8 cellular contexts compared by ENCODE assay signal in the genomic region with DNA sequence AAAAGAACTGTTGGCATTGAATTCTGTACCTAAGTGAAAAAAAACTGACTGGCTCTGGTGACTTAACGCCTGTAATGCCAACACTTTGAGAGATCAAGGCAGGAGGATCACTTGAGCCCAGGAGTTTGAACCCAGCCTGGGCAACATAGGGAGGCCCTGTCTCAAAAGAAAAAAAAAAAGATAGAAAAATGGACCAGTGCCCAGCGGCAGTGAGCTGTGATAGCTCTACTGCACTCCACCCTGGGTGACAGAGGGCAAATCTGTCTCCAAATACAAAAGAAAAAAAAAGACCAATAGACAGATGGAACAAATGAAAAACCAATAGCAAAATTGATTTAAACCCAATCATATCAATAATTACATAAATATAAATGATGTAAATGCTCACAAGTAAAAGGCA. TPM values are rescaled to one million over a fixed set of nuclear protein-coding genes. Genes with fewer than 3 reads are reported as not detected.
DNase-seq lines count a peak whose midpoint lies in the region; ATAC-seq and TF ChIP-seq lines count a peak whose summit lies in the region.
"Had no signal": no experiment of that assay in that cellular context is flagged by ENCODE, and none has a peak within 500 bp of the region (broad histone marks: within the 10 kb centered on the region; RNA-seq: fewer than 3 reads in every experiment).

No MANE protein-coding gene starts in this region.

- WGBS in endodermal cell (ENCODE audit: insufficient coverage in 1 of 2, insufficient read length in 1 of 2), 2 experiments, result 44 to 76% methylated on average over 1 to 2 of the region's 2 CpGs

- in situ Hi-C loops in Panc1 (cut with HindIII; ENCODE audit: low pct_unique_long_range_greater_than_20kb, low sequenced_read_pairs), result no loop called here

- H3K4me3 Mint-ChIP-seq in endodermal cell (peak overlapping the region; percentile 40), progenitor cell of endocrine pancreas (ENCODE audit: low read depth) (peak overlapping the region; percentile 53)

- no peaks in the 10 kb centered on the region for H3K27me3 ChIP-seq in Panc1 (ENCODE audit: control insufficient read depth, insufficient read depth, low read length)
- peaks cover 28% of the 10 kb centered on the region for H3K27me3 ChIP-seq in endodermal cell (ENCODE audit: control insufficient read depth, insufficient read depth, low read length, poor library complexity, severe bottlenecking)

- H3K4me1 ChIP-seq in Panc1 (ENCODE audit: control insufficient read depth, insufficient read depth, low read length) (peaks cover 5% of the 10 kb centered on the region; the same call in 1 of the 2 replicates), endodermal cell (ENCODE audit: control insufficient read depth, insufficient read depth, low read length) (no peaks in the 10 kb centered on the region)

- DNase-seq in Panc1 (ENCODE audit: low read depth, low spot score) (no peak), endodermal cell (no peak), progenitor cell of endocrine pancreas (ENCODE audit: low spot score, unreplicated experiment) (no peak), NCI-H1436 (lab: John Stamatoyannopoulos, UW) (no peak)
- DNase-seq: OCI-M1 had no signal

- peaks cover 40% of the 10 kb centered on the region for H3K27me3 Mint-ChIP-seq in endodermal cell (ENCODE audit: insufficient read depth)
- H3K27me3 Mint-ChIP-seq in progenitor cell of endocrine pancreas, result peaks cover 26% of the 10 kb centered on the region

- H3K9me3 ChIP-seq in Panc1 (ENCODE audit: control insufficient read depth, insufficient read depth, low read depth, low read length) (no peaks in the 10 kb centered on the region), endodermal cell (ENCODE audit: control insufficient read depth, low read length) (peaks cover 26% of the 10 kb centered on the region)

- CTCF ChIA-PET in Panc1 (lab: Charles Lee), result no interaction called here

- H3K27ac ChIP-seq in Panc1 (ENCODE audit: low read length), result peak overlapping the region; percentile 40; the same call in 1 of the 2 replicates
- no peak overlapping the region for H3K27ac ChIP-seq in endodermal cell (ENCODE audit: low read depth, low read length)
- H3K27ac ChIP-seq: neutrophil had no signal

- H3K9me3 Mint-ChIP-seq in endodermal cell (peaks cover 19% of the 10 kb centered on the region), progenitor cell of endocrine pancreas (ENCODE audit: low read depth) (peaks cover 5% of the 10 kb centered on the region)

- H3K36me3 Mint-ChIP-seq in endodermal cell (ENCODE audit: low read depth) (peaks cover 5% of the 10 kb centered on the region), progenitor cell of endocrine pancreas (ENCODE audit: insufficient read depth) (peaks cover 13% of the 10 kb centered on the region)

- ATAC-seq in Panc1, result no peak
- ATAC-seq in GM18867 (IDR thresholded peaks at IDR 0.05; ENCODE audit: unreplicated experiment), result no peak
- no peak for ATAC-seq in HG03439 (IDR thresholded peaks at IDR 0.05; ENCODE audit: unreplicated experiment)

- TF ChIP-seq CTCF in Panc1 (IDR thresholded peaks at IDR 0.05) (no peak), endodermal cell (conservative IDR thresholded peaks at IDR 0.05) (no peak), progenitor cell of endocrine pancreas (IDR thresholded peaks at IDR 0.05; ENCODE audit: unreplicated experiment) (no peak)

- BruUV-seq in Panc1 (replicated peaks; lab: Mats Ljungman, UMichigan), result no TSS peak

- H3K9ac ChIP-seq in endodermal cell (ENCODE audit: extremely low read depth, low read length, poor library complexity, severe bottlenecking), result no peak overlapping the region

- intact Hi-C loops in Panc1 (cut with micrococcal nuclease; ENCODE audit: unreplicated experiment), result no loop called here

- H3K27ac Mint-ChIP-seq in endodermal cell (no peak overlapping the region), progenitor cell of endocrine pancreas (peak overlapping the region; percentile 33)

- peaks cover 6% of the 10 kb centered on the region for H3K4me1 Mint-ChIP-seq in endodermal cell
- H3K4me1 Mint-ChIP-seq in progenitor cell of endocrine pancreas (ENCODE audit: low read depth), result peaks cover 5% of the 10 kb centered on the region

- no peaks in the 10 kb centered on the region for H3K36me3 ChIP-seq in Panc1 (ENCODE audit: control insufficient read depth, insufficient read depth, low read length)
- no peaks in the 10 kb centered on the region for H3K36me3 ChIP-seq in endodermal cell (ENCODE audit: control insufficient read depth, insufficient read depth, low read length)
- H3K36me3 ChIP-seq: neutrophil had no signal

- peak overlapping the region; percentile 39 to 60 for H3K4me3 ChIP-seq in Panc1 (ENCODE audit: low read depth in 2 of 2, low read length in 2 of 2)
- H3K4me3 ChIP-seq in endodermal cell (ENCODE audit: low read length), result peak overlapping the region; percentile 62

- POLR2A ChIA-PET in Panc1 (lab: Charles Lee), result no interaction called here

RNA-seq across cellular contexts. Expression of a gene that starts 0.7 kb away (rescaled TPM):
- total RNA-seq in Panc1 (2021; ENCODE audit: unreplicated experiment) (1.4 TPM), endodermal cell (1 to 10 TPM in 1 of 2 donors, under 1 TPM in 1; 0.92 to 2.0 TPM), progenitor cell of endocrine pancreas (2.1 and 2.7 TPM in 2 replicates)
- polyA plus RNA-seq in Panc1 (2012; ENCODE audit: insufficient read length), result 0.47 TPM
- polyA plus RNA-seq in endodermal cell (2013, experiment 1 of 2), result 0.85 TPM
- polyA plus RNA-seq in endodermal cell (2013, experiment 2 of 2), result 1.2 TPM

RNA-seq across cellular contexts. Expression of a gene that starts 22.7 kb away (rescaled TPM):
- 86.6 TPM for total RNA-seq in Panc1 (2021; ENCODE audit: unreplicated experiment)
- polyA plus RNA-seq in Panc1 (2012; ENCODE audit: insufficient read length), result 125 TPM
- 10 to 100 TPM; 47.8 to 66.1 TPM for total RNA-seq in endodermal cell
- 53.1 TPM for polyA plus RNA-seq in endodermal cell (2013, experiment 1 of 2)
- polyA plus RNA-seq in endodermal cell (2013, experiment 2 of 2), result 52.3 TPM
- total RNA-seq in progenitor cell of endocrine pancreas, result 53.7 and 55.8 TPM in 2 replicates

RNA-seq across cellular contexts. Expression of a gene that starts 22.9 kb away (rescaled TPM):
- total RNA-seq in Panc1 (2021; ENCODE audit: unreplicated experiment) (42.0 TPM), endodermal cell (10 to 100 TPM; 20.8 to 22.6 TPM), progenitor cell of endocrine pancreas (25.7 and 26.7 TPM in 2 replicates)
- 56.7 TPM for polyA plus RNA-seq in Panc1 (2012; ENCODE audit: insufficient read length)
- 20.0 TPM for polyA plus RNA-seq in endodermal cell (2013, experiment 1 of 2)
- polyA plus RNA-seq in endodermal cell (2013, experiment 2 of 2), result 18.9 TPM

RNA-seq across cellular contexts. Expression of a gene that starts 37.6 kb away (rescaled TPM):
- total RNA-seq in Panc1 (2021; ENCODE audit: unreplicated experiment), result 90.1 TPM
- 56.4 TPM for polyA plus RNA-seq in Panc1 (2012; ENCODE audit: insufficient read length)
- total RNA-seq in endodermal cell, result 10 to 100 TPM; 37.7 to 44.5 TPM
- polyA plus RNA-seq in endodermal cell (2013, experiment 1 of 2), result 29.7 TPM
- polyA plus RNA-seq in endodermal cell (2013, experiment 2 of 2), result 27.2 TPM
- 27.8 and 33.9 TPM in 2 replicates for total RNA-seq in progenitor cell of endocrine pancreas

RNA-seq across cellular contexts. Expression of a gene that starts 37.9 kb away (rescaled TPM):
- total RNA-seq in Panc1 (2021; ENCODE audit: unreplicated experiment) (103 TPM), endodermal cell (10 to 100 TPM; 59.0 to 67.5 TPM), progenitor cell of endocrine pancreas (61.9 and 66.7 TPM in 2 replicates)
- polyA plus RNA-seq in Panc1 (2012; ENCODE audit: insufficient read length), result 111 TPM
- 45.9 TPM for polyA plus RNA-seq in endodermal cell (2013, experiment 1 of 2)
- 38.7 TPM for polyA plus RNA-seq in endodermal cell (2013, experiment 2 of 2)
